16 cellular contexts compared by ENCODE assay signal in the genomic region with DNA sequence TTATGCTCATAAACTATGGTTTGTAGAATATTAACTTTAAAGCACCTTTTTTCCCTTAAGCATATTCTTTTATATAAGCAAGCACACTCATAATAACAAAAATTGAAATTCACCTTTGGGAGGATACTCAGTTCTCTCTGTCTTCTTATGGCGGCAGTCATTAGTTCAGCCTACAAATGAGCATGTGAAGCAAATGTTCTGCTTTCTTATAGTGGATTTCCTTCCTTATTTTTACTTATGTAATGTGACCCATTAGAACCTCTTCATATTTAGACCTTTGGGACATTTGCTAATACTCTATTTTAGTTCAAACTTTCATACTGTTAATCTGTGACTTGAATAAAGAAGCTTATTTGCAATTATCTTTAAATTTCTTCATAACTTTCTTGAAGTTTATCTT. TPM values are rescaled to one million over a fixed set of nuclear protein-coding genes. Genes with fewer than 3 reads are reported as not detected.
A peak's percentile ranks its signal among the peaks of the same experiment; 100 is the strongest.
DNase-seq lines count a peak whose midpoint lies in the region; ATAC-seq, FAIRE-seq and TF ChIP-seq lines count a peak whose summit lies in the region.
"Had no signal": no experiment of that assay in that cellular context is flagged by ENCODE, and none has a peak within 500 bp of the region (broad histone marks: within the 10 kb centered on the region; RNA-seq: fewer than 3 reads in every experiment).

A gene (minus strand): TSS at position 182 of the 400 bp plus-strand sequence. CDS start 21 bp downstream, at position 161.

- no peaks in the 10 kb centered on the region for H3K9me3 Mint-ChIP-seq in osteocyte (ENCODE audit: unreplicated experiment)

- no peak within 1 kb of the TSS for H4K91ac ChIP-seq in IMR-90 (ENCODE audit: insufficient read depth, low read depth, low read length)

- H3K27ac ChIP-seq in A549 (peak within 1 kb of the TSS; percentile 35 to 44; a peak in 5 of 6 replicates), IMR-90 (ENCODE audit: insufficient read depth, low read length) (no peak within 1 kb of the TSS), adrenal gland (peak within 1 kb of the TSS in 3 of 5 donors; percentile 5 to 31 (median 28))
- H3K27ac ChIP-seq: gastrocnemius medialis had no signal

- H4K20me1 ChIP-seq in IMR-90 (ENCODE audit: insufficient read depth, low read length): no peaks in the 10 kb centered on the region

- H2BK5ac ChIP-seq in IMR-90 (ENCODE audit: low read depth, low read length, poor library complexity, severe bottlenecking): no peak within 1 kb of the TSS

- no peak within 1 kb of the TSS for H2AK5ac ChIP-seq in IMR-90 (ENCODE audit: low read depth, low read length)

- intact Hi-C loops in IMR-90 (cut with micrococcal nuclease): no loop called here
- intact Hi-C loops in adrenal gland (cut with DNase I): no loop called here

- H3K36me3 Mint-ChIP-seq in osteocyte (ENCODE audit: unreplicated experiment): no peaks in the 10 kb centered on the region

- H3K4me3 Mint-ChIP-seq in osteocyte (ENCODE audit: unreplicated experiment): no peak within 1 kb of the TSS

- peak; percentile 32 for FAIRE-seq in A549 (lab: Jason Lieb, UNC)
- FAIRE-seq: HTR-8/SVneo, TTC549 had no signal

- H3K56ac ChIP-seq in IMR-90 (ENCODE audit: extremely low read depth, insufficient read depth, low read length): no peak within 1 kb of the TSS

- H3K9me3 ChIP-seq in A549 (no peaks in the 10 kb centered on the region), IMR-90 (ENCODE audit: control insufficient read depth, insufficient read depth, low read length) (no peaks in the 10 kb centered on the region), adrenal gland (replicated peaks in 1 of 3) (no peaks in the 10 kb centered on the region), mononuclear cell (ENCODE audit: low read depth, low read length) (no peaks in the 10 kb centered on the region)
- H3K9me3 ChIP-seq: gastrocnemius medialis had no signal

- no peak within 1 kb of the TSS for H3K9ac ChIP-seq in IMR-90 (ENCODE audit: low read depth, low read length)

- TF ChIP-seq CTCF in A549 (IDR thresholded peaks at IDR 0.05) (no peak), IMR-90 (conservative IDR thresholded peaks at IDR 0.05; ENCODE audit: low read depth, low read length) (no peak), adrenal gland (IDR thresholded peaks at IDR 0.05) (no peak), osteocyte (IDR thresholded peaks at IDR 0.05) (no peak)

- H3K4me2 ChIP-seq in A549: peak within 1 kb of the TSS; percentile 70
- H3K4me2 ChIP-seq in IMR-90 (ENCODE audit: low read depth, low read length): no peak within 1 kb of the TSS

- H3K23ac ChIP-seq in IMR-90 (ENCODE audit: low read depth, low read length): no peak within 1 kb of the TSS

- POLR2A ChIA-PET in A549 (lab: Yijun Ruan, JAX): no interaction called here
- POLR2A ChIA-PET in IMR-90 (lab: Charles Lee; ENCODE audit: unreplicated experiment): no interaction called here

- peak within 1 kb of the TSS; percentile 29; the same call in 1 of the 2 replicates for H2BK20ac ChIP-seq in IMR-90 (ENCODE audit: low read depth, low read length)

- no peak within 1 kb of the TSS for H2BK15ac ChIP-seq in IMR-90 (ENCODE audit: low read depth, low read length)

- CTCF ChIA-PET in A549 (lab: Yijun Ruan, JAX) (interaction anchor here (0.9 to 5.4 kb wide), 5 partner anchors 24 to 161 kb away, joined by 3 to 47 read pairs (median 7); no protein-coding TSS in a partner anchor), IMR-90 (lab: Yijun Ruan, JAX) (no interaction called here)

- no peak within 1 kb of the TSS for H2AK9ac ChIP-seq in IMR-90 (replicated peaks; ENCODE audit: low read depth, low read length, poor library complexity)

- TF ChIP-seq POLR2A in A549 (IDR thresholded peaks at IDR 0.05; ENCODE audit: low read length): no peak
- no peak for TF ChIP-seq POLR2A in IMR-90 (IDR thresholded peaks at IDR 0.05; ENCODE audit: low read depth, low read length)
- no peak for TF ChIP-seq POLR2A in adrenal gland (IDR thresholded peaks at IDR 0.05)

- DNase-seq in A549 (ENCODE audit: low read depth in 1 of 2, low spot score in 1 of 2): no peak
- DNase-seq in IMR-90: no peak
- DNase-seq in adrenal gland: no peak
- DNase-seq in osteocyte (ENCODE audit: extremely low spot score, unreplicated experiment): no peak
- no peak for DNase-seq in COLO668 (lab: John Stamatoyannopoulos, UW; ENCODE audit: unreplicated experiment)
- DNase-seq in NCI-H1436 treated with DMSO at 0.1 percent for 48 hours (lab: John Stamatoyannopoulos, UW): no peak
- DNase-seq: activated T-cell treated with anti-CD3 and anti-CD28 coated beads, Interleukin-2, amount 50 U/mL, for 48 hours; C1 segment of cervical spinal cord; gastrocnemius medialis; left cardiac atrium; NCI-H146 had no signal

- H3K4me1 ChIP-seq in A549 (peaks cover 13% of the 10 kb centered on the region; the same call in 2 of the 3 replicates), IMR-90 (ENCODE audit: control insufficient read depth, insufficient read depth, low read length) (peaks cover 2% of the 10 kb centered on the region; the same call in 1 of the 2 replicates), adrenal gland (replicated peaks in 1 of 2) (peaks cover 8 to 13% of the 10 kb centered on the region in 2 donors), mononuclear cell (ENCODE audit: insufficient read depth, low read length) (peaks cover 50% of the 10 kb centered on the region)
- H3K4me1 ChIP-seq: gastrocnemius medialis had no signal

- H3K27me3 ChIP-seq in IMR-90 (ENCODE audit: control insufficient read depth, insufficient read depth, low read length): no peaks in the 10 kb centered on the region
- no peaks in the 10 kb centered on the region for H3K27me3 ChIP-seq in adrenal gland
- no peaks in the 10 kb centered on the region for H3K27me3 ChIP-seq in mononuclear cell (ENCODE audit: insufficient read depth, low read length)
- H3K27me3 ChIP-seq: gastrocnemius medialis had no signal

- dilution Hi-C loops in IMR-90 (cut with HindIII; ENCODE audit: low sequenced_read_pairs, unreplicated experiment): no loop called here

- H3K14ac ChIP-seq in IMR-90 (replicated peaks; ENCODE audit: low read depth, low read length): no peak within 1 kb of the TSS

- in situ Hi-C loops in IMR-90 (cut with MboI; ENCODE audit: low sequenced_read_pairs): no loop called here

- H2AFZ ChIP-seq in IMR-90 (replicated peaks; ENCODE audit: low read length, poor library complexity): no peak within 1 kb of the TSS

- ATAC-seq in A549 (no peak), IMR-90 (ENCODE audit: low read depth) (no peak), HG02884 (IDR thresholded peaks at IDR 0.05; ENCODE audit: unreplicated experiment) (no peak)
- ATAC-seq: gastrocnemius medialis had no signal

- H3K27me3 Mint-ChIP-seq in osteocyte (ENCODE audit: unreplicated experiment): no peaks in the 10 kb centered on the region

- 92% methylated on average over 1 of the region's 1 CpG for WGBS in A549 (ENCODE audit: missing lambda C conversion rate)
- WGBS in IMR-90 (ENCODE audit: extremely low coverage in 2 of 2, insufficient read length in 1 of 2), 2 experiments: no CpG with 5 or more reads among the region's 1 CpG
- 84 to 94% (median 86%) methylated on average over 1 of the region's 1 CpG for WGBS in adrenal gland, 4 donors

- H3K4me3 ChIP-seq in A549 (peak within 1 kb of the TSS; percentile 27; the same call in 2 of the 3 replicates), IMR-90 (ENCODE audit: insufficient read depth, low read depth, low read length) (no peak within 1 kb of the TSS), adrenal gland (peak within 1 kb of the TSS in 1 of 4 donors; percentile 41), mononuclear cell (ENCODE audit: low read length) (peak within 1 kb of the TSS; percentile 68)

- TF ChIP-seq EP300 in A549 (IDR thresholded peaks at IDR 0.05): no peak

- H3K36me3 ChIP-seq in IMR-90 (ENCODE audit: control insufficient read depth, insufficient read depth, low read length) (no peaks in the 10 kb centered on the region), adrenal gland (replicated peaks in 1 of 2) (no peaks in the 10 kb centered on the region)
- H3K36me3 ChIP-seq: gastrocnemius medialis had no signal

- H4K8ac ChIP-seq in IMR-90 (ENCODE audit: low read depth in 2 of 2, low read length in 2 of 2): no peak within 1 kb of the TSS

- no peak within 1 kb of the TSS for H3K18ac ChIP-seq in IMR-90 (ENCODE audit: low read depth, low read length)

- H4K5ac ChIP-seq in IMR-90 (ENCODE audit: low read depth, low read length): no peak within 1 kb of the TSS

- BruUV-seq in IMR-90 (replicated peaks; lab: Mats Ljungman, UMichigan): no TSS peak

- H3K4ac ChIP-seq in IMR-90 (ENCODE audit: low read depth, low read length): no peak within 1 kb of the TSS

- no peak within 1 kb of the TSS for H2BK120ac ChIP-seq in IMR-90 (ENCODE audit: low read depth, low read length)

- no peaks in the 10 kb centered on the region for H3K79me1 ChIP-seq in IMR-90 (ENCODE audit: low read depth in 1 of 2, low read length in 2 of 2)

- TF ChIP-seq RAD21 in A549 (conservative IDR thresholded peaks at IDR 0.05 in 1 of 2, IDR thresholded peaks at IDR 0.05 in 1 of 2) (no peak), IMR-90 (IDR thresholded peaks at IDR 0.05; ENCODE audit: low read length) (no peak)

- no peaks in the 10 kb centered on the region for H3K4me1 Mint-ChIP-seq in osteocyte (ENCODE audit: unreplicated experiment)

- H3K27ac Mint-ChIP-seq in osteocyte (ENCODE audit: unreplicated experiment): no peak within 1 kb of the TSS

- no peaks in the 10 kb centered on the region for H3K9me1 ChIP-seq in IMR-90 (ENCODE audit: insufficient read depth, low read length)

TF ChIP-seq in A549, 52 proteins besides CTCF, POLR2A, EP300 and RAD21 (continues in another document):
- TF ChIP-seq FOXS1 (CRISPR knock-in tag; IDR thresholded peaks at IDR 0.05) (no peak), CBX2 (IDR thresholded peaks at IDR 0.05; ENCODE audit: borderline replicate concordance, low read depth) (no peak), EHMT2 (IDR thresholded peaks at IDR 0.05; ENCODE audit: low read depth) (no peak), GATA3 (IDR thresholded peaks at IDR 0.05; ENCODE audit: borderline replicate concordance) (no peak)

TF ChIP-seq in IMR-90, 13 proteins besides CTCF, POLR2A, EP300 and RAD21 (continues in another document):
- TF ChIP-seq BHLHE40 (IDR thresholded peaks at IDR 0.05; ENCODE audit: low read depth, low read length) (no peak), NFE2L2 (IDR thresholded peaks at IDR 0.05; ENCODE audit: low read depth, low read length) (no peak), CEBPB (IDR thresholded peaks at IDR 0.05; ENCODE audit: low read depth, low read length) (no peak)

RNA-seq across cellular contexts. Expression of the gene that starts here (rescaled TPM):
- not detected in 2 replicates for polyA plus RNA-seq in A549 (2011; rRNA removed)
- polyA plus RNA-seq in A549 (2012; cell fraction: cytosol; rRNA removed): not detected in 2 replicates
- not detected in 2 replicates for polyA plus RNA-seq in A549 (2012; cell fraction: nucleus; rRNA removed)
- polyA plus RNA-seq in A549 (2017; fragmentation: RNase III; extraction: RNeasy Plus Mini Kit Qiagen cat#74134 plus additional on column Dnase treatment): not detected in 3 replicates
- not detected in 2 replicates for polyA minus RNA-seq in A549 (2011; rRNA and poly(A)+ RNA removed)
- not detected in 2 replicates for total RNA-seq in IMR-90 (2012; rRNA removed)
- not detected in 2 replicates for polyA plus RNA-seq in IMR-90 (2012; rRNA removed)
- polyA plus RNA-seq in IMR-90 (2012; cell fraction: cytosol; rRNA removed): not detected in 2 replicates
- not detected in 2 replicates for polyA plus RNA-seq in IMR-90 (2012; cell fraction: nucleus; rRNA removed; ENCODE audit: low replicate concordance)
- 1 to 10 TPM in 7 of 8 donors, under 1 TPM in 1; 0.66 to 6.0 (median 2.7) TPM for total RNA-seq in adrenal gland
- 1 to 10 TPM; 1.2 to 2.7 (median 1.7) TPM for polyA plus RNA-seq in adrenal gland
- total RNA-seq in mononuclear cell: 14.9 TPM
- total RNA-seq in osteocyte: not detected in 2 replicates
- total RNA-seq: pulmonary artery endothelial cell had no signal
